ENCODE assay signal across 2 cellular contexts in genomic region chr13:65293530-65294198, GRCh38.
TF ChIP-seq lines count a peak whose summit lies in the region.

No MANE protein-coding gene starts in this region.

TF ChIP-seq in SK-N-SH, 30 proteins besides CTCF, POLR2A, EP300 and RAD21 (continued from another document):
- no peak for TF ChIP-seq ZBTB33 (IDR thresholded peaks at IDR 0.05; ENCODE audit: borderline replicate concordance, low read depth)
- no peak for TF ChIP-seq MAX (IDR thresholded peaks at IDR 0.05; ENCODE audit: low read depth)
- TF ChIP-seq MEF2A (IDR thresholded peaks at IDR 0.05; ENCODE audit: borderline replicate concordance, low read depth) = no peak
- no peak for TF ChIP-seq RFX5 (IDR thresholded peaks at IDR 0.05; ENCODE audit: low read length)
- no peak for TF ChIP-seq EZH2phosphoT487 (IDR thresholded peaks at IDR 0.05; ENCODE audit: borderline replicate concordance, low read depth)
- no peak for TF ChIP-seq JUND (IDR thresholded peaks at IDR 0.05)
- TF ChIP-seq FOXJ3 (CRISPR knock-in tag; IDR thresholded peaks at IDR 0.05) = no peak
- no peak for TF ChIP-seq MXI1 (IDR thresholded peaks at IDR 0.05; ENCODE audit: low read depth, low read length)
- TF ChIP-seq YY1 (IDR thresholded peaks at IDR 0.05; ENCODE audit: low read depth) = no peak

TF ChIP-seq in SK-N-SH treated with all-trans-retinoic acid at 6 μM for 48 hours, 23 proteins besides CTCF, POLR2A, EP300 and RAD21 (continued from another document):
- TF ChIP-seq BACH2 (CRISPR knock-in tag; IDR thresholded peaks at IDR 0.05; ENCODE audit: borderline replicate concordance) = no peak
- no peak for TF ChIP-seq ARNTL (CRISPR knock-in tag; IDR thresholded peaks at IDR 0.05; ENCODE audit: borderline replicate concordance, low read depth)
- TF ChIP-seq ISL1 (CRISPR knock-in tag; IDR thresholded peaks at IDR 0.05) = no peak
- no peak for TF ChIP-seq CREB5 (CRISPR knock-in tag; IDR thresholded peaks at IDR 0.05; ENCODE audit: low read depth)
- TF ChIP-seq, protein P1, sequence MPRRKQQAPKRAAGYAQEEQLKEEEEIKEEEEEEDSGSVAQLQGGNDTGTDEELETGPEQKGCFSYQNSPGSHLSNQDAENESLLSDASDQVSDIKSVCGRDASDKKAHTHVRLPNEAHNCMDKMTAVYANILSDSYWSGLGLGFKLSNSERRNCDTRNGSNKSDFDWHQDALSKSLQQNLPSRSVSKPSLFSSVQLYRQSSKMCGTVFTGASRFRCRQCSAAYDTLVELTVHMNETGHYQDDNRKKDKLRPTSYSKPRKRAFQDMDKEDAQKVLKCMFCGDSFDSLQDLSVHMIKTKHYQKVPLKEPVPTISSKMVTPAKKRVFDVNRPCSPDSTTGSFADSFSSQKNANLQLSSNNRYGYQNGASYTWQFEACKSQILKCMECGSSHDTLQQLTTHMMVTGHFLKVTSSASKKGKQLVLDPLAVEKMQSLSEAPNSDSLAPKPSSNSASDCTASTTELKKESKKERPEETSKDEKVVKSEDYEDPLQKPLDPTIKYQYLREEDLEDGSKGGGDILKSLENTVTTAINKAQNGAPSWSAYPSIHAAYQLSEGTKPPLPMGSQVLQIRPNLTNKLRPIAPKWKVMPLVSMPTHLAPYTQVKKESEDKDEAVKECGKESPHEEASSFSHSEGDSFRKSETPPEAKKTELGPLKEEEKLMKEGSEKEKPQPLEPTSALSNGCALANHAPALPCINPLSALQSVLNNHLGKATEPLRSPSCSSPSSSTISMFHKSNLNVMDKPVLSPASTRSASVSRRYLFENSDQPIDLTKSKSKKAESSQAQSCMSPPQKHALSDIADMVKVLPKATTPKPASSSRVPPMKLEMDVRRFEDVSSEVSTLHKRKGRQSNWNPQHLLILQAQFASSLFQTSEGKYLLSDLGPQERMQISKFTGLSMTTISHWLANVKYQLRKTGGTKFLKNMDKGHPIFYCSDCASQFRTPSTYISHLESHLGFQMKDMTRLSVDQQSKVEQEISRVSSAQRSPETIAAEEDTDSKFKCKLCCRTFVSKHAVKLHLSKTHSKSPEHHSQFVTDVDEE (CRISPR knock-in tag; IDR thresholded peaks at IDR 0.05) = no peak
- TF ChIP-seq ZC3H10 (CRISPR knock-in tag; IDR thresholded peaks at IDR 0.05) = no peak
